1 cellular context compared by ENCODE assay signal in the genomic region with DNA sequence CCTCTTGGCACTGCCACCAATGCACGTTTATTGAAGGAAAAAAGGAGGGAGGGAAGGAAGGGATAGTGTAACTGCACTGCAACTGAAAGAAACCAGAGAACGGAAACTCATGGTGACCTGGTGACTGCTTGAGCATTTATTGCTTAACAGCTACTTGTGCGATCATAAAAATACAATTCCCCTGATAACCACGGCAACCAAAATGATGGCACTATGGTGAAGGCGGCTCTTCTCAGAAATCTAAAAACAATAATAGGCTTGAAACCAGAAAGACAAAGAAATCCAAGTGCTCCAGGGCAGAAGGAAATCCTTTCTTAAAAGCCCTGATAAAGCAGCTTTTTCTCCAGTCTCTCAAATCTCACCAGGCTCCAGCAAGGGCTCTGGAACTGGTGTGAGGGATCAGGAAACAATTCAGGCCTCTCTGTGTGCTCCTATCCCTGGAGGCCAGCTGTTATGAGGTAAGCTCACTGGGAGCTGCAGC.
TF ChIP-seq lines count a peak whose summit lies in the region.

No MANE protein-coding gene starts in this region.

TF ChIP-seq in GM23338, 12 proteins besides CTCF, POLR2A, EP300 and RAD21 (continued from another document):
- TF ChIP-seq, protein P1, sequence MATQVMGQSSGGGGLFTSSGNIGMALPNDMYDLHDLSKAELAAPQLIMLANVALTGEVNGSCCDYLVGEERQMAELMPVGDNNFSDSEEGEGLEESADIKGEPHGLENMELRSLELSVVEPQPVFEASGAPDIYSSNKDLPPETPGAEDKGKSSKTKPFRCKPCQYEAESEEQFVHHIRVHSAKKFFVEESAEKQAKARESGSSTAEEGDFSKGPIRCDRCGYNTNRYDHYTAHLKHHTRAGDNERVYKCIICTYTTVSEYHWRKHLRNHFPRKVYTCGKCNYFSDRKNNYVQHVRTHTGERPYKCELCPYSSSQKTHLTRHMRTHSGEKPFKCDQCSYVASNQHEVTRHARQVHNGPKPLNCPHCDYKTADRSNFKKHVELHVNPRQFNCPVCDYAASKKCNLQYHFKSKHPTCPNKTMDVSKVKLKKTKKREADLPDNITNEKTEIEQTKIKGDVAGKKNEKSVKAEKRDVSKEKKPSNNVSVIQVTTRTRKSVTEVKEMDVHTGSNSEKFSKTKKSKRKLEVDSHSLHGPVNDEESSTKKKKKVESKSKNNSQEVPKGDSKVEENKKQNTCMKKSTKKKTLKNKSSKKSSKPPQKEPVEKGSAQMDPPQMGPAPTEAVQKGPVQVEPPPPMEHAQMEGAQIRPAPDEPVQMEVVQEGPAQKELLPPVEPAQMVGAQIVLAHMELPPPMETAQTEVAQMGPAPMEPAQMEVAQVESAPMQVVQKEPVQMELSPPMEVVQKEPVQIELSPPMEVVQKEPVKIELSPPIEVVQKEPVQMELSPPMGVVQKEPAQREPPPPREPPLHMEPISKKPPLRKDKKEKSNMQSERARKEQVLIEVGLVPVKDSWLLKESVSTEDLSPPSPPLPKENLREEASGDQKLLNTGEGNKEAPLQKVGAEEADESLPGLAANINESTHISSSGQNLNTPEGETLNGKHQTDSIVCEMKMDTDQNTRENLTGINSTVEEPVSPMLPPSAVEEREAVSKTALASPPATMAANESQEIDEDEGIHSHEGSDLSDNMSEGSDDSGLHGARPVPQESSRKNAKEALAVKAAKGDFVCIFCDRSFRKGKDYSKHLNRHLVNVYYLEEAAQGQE (IDR thresholded peaks at IDR 0.05; ENCODE audit: unreplicated experiment) = no peak
